21 cellular contexts compared by ENCODE assay signal in genomic region chr2:63344575-63345284, GRCh38.
"Had no signal": no experiment of that assay in that cellular context is flagged by ENCODE, and none has a peak within 500 bp of the region (broad histone marks: within the 10 kb centered on the region; RNA-seq: fewer than 3 reads in every experiment).

No MANE protein-coding gene starts in this region.

- H3K36me3 ChIP-seq: ovary, thoracic aorta, upper lobe of right lung had no signal

- H3K4me3 ChIP-seq: dorsolateral prefrontal cortex, left ventricle myocardium inferior, ovary, spleen, thoracic aorta, upper lobe of right lung had no signal

- FAIRE-seq: colon, frontal cortex had no signal

- H3K9me3 ChIP-seq: upper lobe of right lung had no signal

- H3K27me3 ChIP-seq: dorsolateral prefrontal cortex, ovary, spleen, upper lobe of right lung had no signal

- DNase-seq: activated B cell treated with CpG ODN at 0.5 μM for 24 hours; activated CD4-positive, alpha-beta memory T cell treated with anti-CD3 and anti-CD28 coated beads for 36 hours; activated CD4-positive, alpha-beta T cell treated with anti-CD3 and anti-CD28 coated beads for 4 hours; activated T-cell treated with anti-CD3 and anti-CD28 coated beads for 4 hours; caudate nucleus; dorsolateral prefrontal cortex; head of caudate nucleus; immature natural killer cell; kidney glomerular epithelial cell; left ventricle myocardium inferior; naive thymus-derived CD8-positive, alpha-beta T cell; ovary; spleen; stimulated activated CD4-positive, alpha-beta T cell treated with anti-CD3 and anti-CD28 coated beads, Interleukin-4, amount 100 ng/mL, for 4 hours; T-helper 9 cell; upper lobe of right lung had no signal

- H3K4me1 ChIP-seq: spleen, upper lobe of right lung had no signal

- H3K27ac ChIP-seq: dorsolateral prefrontal cortex, left ventricle myocardium inferior, ovary, spleen, thoracic aorta, upper lobe of right lung had no signal

- ATAC-seq: naive thymus-derived CD8-positive, alpha-beta T cell; sciatic nerve; stimulated activated memory B cell treated with anti-CD40 and anti-IgM and Interleukin-4, amounts not matched to agents 10 μg/mL and 1 μg/mL and 100 μg/mL, for 72 hours; upper lobe of right lung had no signal
